In the genomic region with DNA sequence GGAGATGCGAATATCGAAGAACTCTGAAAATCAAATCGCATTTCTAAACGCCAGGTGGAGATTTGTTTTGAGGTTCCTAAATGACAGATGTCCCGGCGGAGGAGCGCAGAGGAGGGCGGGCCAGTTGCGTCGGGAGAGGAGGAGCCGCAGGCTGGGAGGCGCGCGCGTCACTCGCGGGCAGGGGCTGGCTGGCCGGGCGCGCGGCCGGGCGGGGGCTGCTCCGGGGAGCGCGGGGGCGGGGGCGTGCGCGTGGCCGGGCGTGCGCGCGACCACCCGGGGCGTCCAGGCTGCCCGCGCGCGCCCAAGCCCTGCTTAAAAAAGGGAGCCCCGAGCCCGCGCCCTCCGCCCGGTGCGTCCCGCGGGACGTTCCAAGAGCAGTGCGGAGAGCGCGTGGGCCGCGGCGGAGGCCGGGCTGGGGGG, we compare ENCODE assay signal across 8 cellular contexts. TPM values are rescaled to one million over a fixed set of nuclear protein-coding genes. Genes with fewer than 3 reads are reported as not detected.
DNase-seq lines count a peak whose midpoint lies in the region; ATAC-seq and TF ChIP-seq lines count a peak whose summit lies in the region.

No MANE protein-coding gene starts in this region.

- H3K4me3 ChIP-seq in GM12875 (ENCODE audit: low read depth, low read length) (peak overlapping the region; percentile 65), right atrium auricular region (peak overlapping the region; percentile 63 to 77), vagina (peak overlapping the region; percentile 71 to 80)

- H3K4me1 Mint-ChIP-seq in T-helper 17 cell = peaks cover 31% of the 10 kb centered on the region

- peak; percentile 67 for ATAC-seq in HG02678 (IDR thresholded peaks at IDR 0.05; ENCODE audit: unreplicated experiment)
- peak; percentile 88 for ATAC-seq in T-helper 17 cell

- TF ChIP-seq CTCF in GM12875 (IDR thresholded peaks at IDR 0.05; ENCODE audit: borderline replicate concordance, insufficient read depth, low read depth, low read length) (no peak), right atrium auricular region (IDR thresholded peaks at IDR 0.05) (no peak), vagina (IDR thresholded peaks at IDR 0.05) (no peak)

- intact Hi-C loops in vagina (cut with DNase I) = loop anchor here (5.0 kb wide), 1 partner anchor 108 kb away; no protein-coding TSS in a partner anchor

- H3K27me3 ChIP-seq in right atrium auricular region (no peaks in the 10 kb centered on the region), vagina (no peaks in the 10 kb centered on the region)

- TF ChIP-seq POLR2A in vagina (IDR thresholded peaks at IDR 0.05) = peak in 1 of 2 donors; percentile 9

- H3K4me1 ChIP-seq in right atrium auricular region (peaks cover 0 to 28% of the 10 kb centered on the region in 2 donors), vagina (peaks cover 20% of the 10 kb centered on the region)

- H3K36me3 Mint-ChIP-seq in T-helper 17 cell (ENCODE audit: low read depth) = no peaks in the 10 kb centered on the region

- no peaks in the 10 kb centered on the region for H3K9me3 ChIP-seq in T-helper 17 cell (ENCODE audit: control insufficient read depth, low read length, poor library complexity, severe bottlenecking)
- no peaks in the 10 kb centered on the region for H3K9me3 ChIP-seq in right atrium auricular region
- H3K9me3 ChIP-seq in vagina = no peaks in the 10 kb centered on the region

- no peaks in the 10 kb centered on the region for H3K27me3 Mint-ChIP-seq in T-helper 17 cell

- H3K27ac ChIP-seq in right atrium auricular region (peak overlapping the region; percentile 98 to 99), vagina (peak overlapping the region; percentile 95)

- peak overlapping the region; percentile 98 for H3K4me3 Mint-ChIP-seq in T-helper 17 cell

- DNase-seq in NCI-H1436 treated with DMSO at 0.1 percent for 48 hours (lab: John Stamatoyannopoulos, UW) (peak; percentile 62), T-helper 17 cell (peak; percentile 59 to 62 (median 62)), amygdala (lab: John Stamatoyannopoulos, UW) (peak in 55 of 56 donors; percentile 40 to 92 (median 79)), right atrium auricular region (ENCODE audit: low spot score) (peak; percentile 91), putamen (ENCODE audit: low spot score) (peak; percentile 92), vagina (ENCODE audit: extremely low spot score in 2 of 2) (no peak)

- no peaks in the 10 kb centered on the region for H3K36me3 ChIP-seq in right atrium auricular region
- no peaks in the 10 kb centered on the region for H3K36me3 ChIP-seq in vagina

- peak overlapping the region; percentile 71 for H3K27ac Mint-ChIP-seq in T-helper 17 cell

RNA-seq across cellular contexts. Expression of gene H3-3A, which starts 47.3 kb away (rescaled TPM):
- total RNA-seq in T-helper 17 cell (100 to 1,000 TPM; 318 to 496 TPM), right atrium auricular region (100 to 1,000 TPM; 244 to 279 TPM), vagina (263 TPM)

Comparison
In these comparisons a context has a peak if more than half of its experiments do, and no peak if none do; other contexts are left out.
1. DNase-seq: peak in NCI-H1436 treated with DMSO at 0.1 percent for 48 hours (single experiment), T-helper 17 cell (3 of 3), amygdala (55 of 56), right atrium auricular region (single experiment) and putamen (single experiment); none in vagina (0 of 2).
2. Peak in every context shown above with its lines, with median percentiles within 50 percentile points of each other: H3K4me3 ChIP-seq.